Comparison of ENCODE assay signal across 2 cellular contexts in the genomic region with DNA sequence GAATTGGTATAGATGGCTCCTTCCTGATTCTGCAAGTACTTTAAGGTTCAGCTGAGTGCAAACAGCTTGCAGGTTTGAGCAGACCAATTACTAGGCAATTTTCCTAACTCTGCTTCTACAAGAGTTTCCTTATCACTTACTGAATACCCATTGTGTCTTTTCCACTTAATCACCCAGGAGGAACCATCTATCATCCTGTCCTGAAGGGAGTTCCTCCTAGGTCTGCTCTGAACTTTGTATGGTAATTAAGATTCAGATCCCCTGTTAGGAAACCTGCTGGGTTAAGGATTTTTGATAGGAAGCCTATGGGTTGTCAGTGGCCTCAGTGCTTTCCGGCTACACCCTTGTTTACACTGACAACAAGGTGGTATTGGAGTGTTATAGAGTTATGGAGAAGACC. TPM values are rescaled to one million over a fixed set of nuclear protein-coding genes. Genes with fewer than 3 reads are reported as not detected.
"Had no signal": no experiment of that assay in that cellular context is flagged by ENCODE, and none has a peak within 500 bp of the region (broad histone marks: within the 10 kb centered on the region; RNA-seq: fewer than 3 reads in every experiment).

No MANE protein-coding gene starts in this region.

RNA-seq across cellular contexts. Expression of gene ZKSCAN7, which starts 10.2 kb away (rescaled TPM):
- total RNA-seq: OCI-LY7, PC-3 had no signal

RNA-seq across cellular contexts. Expression of gene ZNF660, which starts 40.0 kb away (rescaled TPM):
- total RNA-seq: OCI-LY7, PC-3 had no signal
